ENCODE assay signal across 17 cellular contexts in the genomic region with DNA sequence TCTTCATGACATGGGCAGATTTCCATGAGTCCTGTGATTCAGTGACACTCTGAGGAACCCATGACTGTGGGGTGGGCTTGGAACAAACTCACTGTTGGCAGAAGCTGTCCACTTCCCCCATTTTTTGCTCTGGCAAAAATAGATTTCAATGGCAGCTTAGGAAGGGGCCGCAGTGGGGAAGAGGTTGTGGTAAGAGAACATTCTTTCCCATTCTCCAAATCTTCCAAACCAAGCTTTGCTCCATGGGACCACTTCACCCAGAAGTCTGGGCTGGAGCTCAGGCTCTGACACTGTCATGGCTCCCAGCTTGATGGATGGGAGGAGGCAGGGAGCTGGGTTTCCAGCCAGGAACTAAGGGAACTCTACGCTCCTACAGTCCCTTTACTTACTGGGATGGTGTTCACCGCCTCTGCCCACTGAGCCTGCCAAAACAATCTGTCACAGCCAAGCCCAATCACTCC. TPM values are rescaled to one million over a fixed set of nuclear protein-coding genes. Genes with fewer than 3 reads are reported as not detected.
DNase-seq lines count a peak whose midpoint lies in the region; ATAC-seq and TF ChIP-seq lines count a peak whose summit lies in the region.
"Had no signal": no experiment of that assay in that cellular context is flagged by ENCODE, and none has a peak within 500 bp of the region (broad histone marks: within the 10 kb centered on the region; RNA-seq: fewer than 3 reads in every experiment).

No MANE protein-coding gene starts in this region.

- H4K20me1 ChIP-seq in smooth muscle cell (ENCODE audit: low read depth): no peaks in the 10 kb centered on the region

- H3F3A ChIP-seq in smooth muscle cell (ENCODE audit: low read depth): peaks cover 18% of the 10 kb centered on the region

- peak; percentile 34 for ATAC-seq in mucosa of descending colon
- ATAC-seq: naive thymus-derived CD4-positive, alpha-beta T cell; WTC11 had no signal

- whole genome bisulfite sequencing in esophagus squamous epithelium, 2 donors: 58 to 75% methylated on average over 3 of the region's 3 CpGs
- WGBS in smooth muscle cell (ENCODE audit: low lambda C conversion rate): 99% methylated on average over 3 of the region's 3 CpGs

- peaks cover 2% of the 10 kb centered on the region; the same call in 1 of the 2 replicates for H3K27me3 Mint-ChIP-seq in HFFc6 (ENCODE audit: insufficient read depth)
- H3K27me3 Mint-ChIP-seq in activated naive CD4-positive, alpha-beta T cell treated with anti-CD3 and anti-CD28 coated beads, Interleukin-2, amount 10 ng/mL, durations not matched to agents 7 days and 5 days: peaks cover 33% of the 10 kb centered on the region

- H3K27me3 ChIP-seq in esophagus squamous epithelium (peaks cover 0 to 5% (median 0%) of the 10 kb centered on the region in 4 donors), smooth muscle cell (ENCODE audit: low read depth) (no peaks in the 10 kb centered on the region)
- H3K27me3 ChIP-seq: BE2C, upper lobe of left lung had no signal

- intact Hi-C loops in esophagus squamous epithelium (cut with DNase I): no loop called here
- intact Hi-C loops in mucosa of descending colon (cut with DNase I, micrococcal nuclease): no loop called here

- H3K36me3 ChIP-seq in esophagus squamous epithelium (no peaks in the 10 kb centered on the region), mucosa of descending colon (ENCODE audit: low read depth) (no peaks in the 10 kb centered on the region), smooth muscle cell (ENCODE audit: low read depth) (no peaks in the 10 kb centered on the region)
- H3K36me3 ChIP-seq: BE2C, upper lobe of left lung had no signal

- H3K36me3 Mint-ChIP-seq in HFFc6 (ENCODE audit: low read depth): no peaks in the 10 kb centered on the region
- no peaks in the 10 kb centered on the region for H3K36me3 Mint-ChIP-seq in activated naive CD4-positive, alpha-beta T cell treated with anti-CD3 and anti-CD28 coated beads, Interleukin-2, amount 10 ng/mL, durations not matched to agents 7 days and 5 days
- H3K36me3 Mint-ChIP-seq: activated naive CD8-positive, alpha-beta T cell treated with anti-CD3 and anti-CD28 coated beads, Interleukin-2, amount 10 ng/mL, durations not matched to agents 7 days and 5 days had no signal

- no peak for TF ChIP-seq POLR2A in esophagus squamous epithelium (IDR thresholded peaks at IDR 0.05)

- no peak for TF ChIP-seq CTCF in HFFc6 (IDR thresholded peaks at IDR 0.05)
- TF ChIP-seq CTCF in esophagus squamous epithelium (IDR thresholded peaks at IDR 0.05): no peak
- no peak for TF ChIP-seq CTCF in mucosa of descending colon (IDR thresholded peaks at IDR 0.05)
- no peak for TF ChIP-seq CTCF in smooth muscle cell (IDR thresholded peaks at IDR 0.05; ENCODE audit: borderline replicate concordance, insufficient read depth, poor library complexity, severe bottlenecking)

- H3K4me1 Mint-ChIP-seq in HFFc6 (ENCODE audit: low read depth): peaks cover 54% of the 10 kb centered on the region
- peaks cover 3% of the 10 kb centered on the region for H3K4me1 Mint-ChIP-seq in activated naive CD4-positive, alpha-beta T cell treated with anti-CD3 and anti-CD28 coated beads, Interleukin-2, amount 10 ng/mL, durations not matched to agents 7 days and 5 days

- no peaks in the 10 kb centered on the region for H3K9me3 Mint-ChIP-seq in HFFc6
- H3K9me3 Mint-ChIP-seq in activated naive CD4-positive, alpha-beta T cell treated with anti-CD3 and anti-CD28 coated beads, Interleukin-2, amount 10 ng/mL, durations not matched to agents 7 days and 5 days: peaks cover 5% of the 10 kb centered on the region
- H3K9me3 Mint-ChIP-seq: activated naive CD8-positive, alpha-beta T cell treated with anti-CD3 and anti-CD28 coated beads, Interleukin-2, amount 10 ng/mL, durations not matched to agents 7 days and 5 days had no signal

- DNase-seq in HFFc6 (no peak), esophagus squamous epithelium (lab: John Stamatoyannopoulos, UW) (no peak), mucosa of descending colon (no peak), smooth muscle cell (lab: John Stamatoyannopoulos, UW; ENCODE audit: unreplicated experiment) (no peak), H4 (ENCODE audit: low spot score) (no peak)
- DNase-seq in activated naive CD4-positive, alpha-beta T cell treated with anti-CD3 and anti-CD28 coated beads, Interleukin-2, amount 10 ng/mL, durations not matched to agents 7 days and 5 days: no peak
- no peak for DNase-seq in stimulated activated CD4-positive, alpha-beta T cell treated with anti-CD3 and anti-CD28 coated beads, Interleukin-12 subunit alpha, Interleukin-12 subunit beta, amount 100 ng/mL, for 4 hours
- DNase-seq in activated CD4-positive, alpha-beta T cell treated with anti-CD3 and anti-CD28 coated beads, Interleukin-2, amount 50 U/mL, for 1 hour: no peak
- DNase-seq: activated naive CD8-positive, alpha-beta T cell treated with anti-CD3 and anti-CD28 coated beads, Interleukin-2, amount 10 ng/mL, durations not matched to agents 7 days and 5 days; BE2C; DMS79; naive thymus-derived CD4-positive, alpha-beta T cell; NCI-H1048; stimulated activated CD4-positive, alpha-beta T cell treated with anti-CD3 and anti-CD28 coated beads, Interleukin-15, amount 100 ng/mL, for 24 hours; upper lobe of left lung had no signal

- H3K27ac Mint-ChIP-seq in HFFc6: peak overlapping the region; percentile 88
- H3K27ac Mint-ChIP-seq in activated naive CD4-positive, alpha-beta T cell treated with anti-CD3 and anti-CD28 coated beads, Interleukin-2, amount 10 ng/mL, durations not matched to agents 7 days and 5 days: no peak overlapping the region
- H3K27ac Mint-ChIP-seq: activated naive CD8-positive, alpha-beta T cell treated with anti-CD3 and anti-CD28 coated beads, Interleukin-2, amount 10 ng/mL, durations not matched to agents 7 days and 5 days; naive thymus-derived CD4-positive, alpha-beta T cell; WTC11 had no signal

- H3K4me3 ChIP-seq in esophagus squamous epithelium (no peak overlapping the region), mucosa of descending colon (no peak overlapping the region), smooth muscle cell (no peak overlapping the region)
- H3K4me3 ChIP-seq: upper lobe of left lung had no signal

- H3K4me1 ChIP-seq in esophagus squamous epithelium: peaks cover 0 to 24% (median 11%) of the 10 kb centered on the region in 3 donors
- no peaks in the 10 kb centered on the region for H3K4me1 ChIP-seq in mucosa of descending colon (ENCODE audit: low read depth)
- peaks cover 23% of the 10 kb centered on the region for H3K4me1 ChIP-seq in smooth muscle cell (ENCODE audit: low read depth)

- peak overlapping the region; percentile 27 for H3K9ac ChIP-seq in smooth muscle cell (ENCODE audit: low read depth)

- H2AFZ ChIP-seq in smooth muscle cell (ENCODE audit: low read depth): peak overlapping the region; percentile 59

- CTCF ChIA-PET in activated naive CD4-positive, alpha-beta T cell treated with anti-CD3 and anti-CD28 coated beads, Interleukin-2, amount 10 ng/mL, durations not matched to agents 7 days and 5 days (lab: Charles Lee): interaction anchor here (0.8 kb wide), 1 partner anchor 15 kb away, joined by 4 read pairs; no protein-coding TSS in a partner anchor

- H3K27ac ChIP-seq in esophagus squamous epithelium (peak overlapping the region; percentile 51 to 80 (median 66)), smooth muscle cell (ENCODE audit: low read depth) (peak overlapping the region; percentile 88)

- peak overlapping the region; percentile 57 for H3K4me2 ChIP-seq in smooth muscle cell

- no peaks in the 10 kb centered on the region for H3K79me2 ChIP-seq in smooth muscle cell (ENCODE audit: low read depth)

- H3K9me3 ChIP-seq in esophagus squamous epithelium (no peaks in the 10 kb centered on the region), mucosa of descending colon (peaks cover 5% of the 10 kb centered on the region), smooth muscle cell (replicated peaks; ENCODE audit: low read depth) (no peaks in the 10 kb centered on the region)
- H3K9me3 ChIP-seq: upper lobe of left lung had no signal

- H3K4me3 Mint-ChIP-seq in HFFc6: peak overlapping the region; percentile 47; the same call in 1 of the 2 replicates
- no peak overlapping the region for H3K4me3 Mint-ChIP-seq in activated naive CD4-positive, alpha-beta T cell treated with anti-CD3 and anti-CD28 coated beads, Interleukin-2, amount 10 ng/mL, durations not matched to agents 7 days and 5 days
- H3K4me3 Mint-ChIP-seq: activated naive CD8-positive, alpha-beta T cell treated with anti-CD3 and anti-CD28 coated beads, Interleukin-2, amount 10 ng/mL, durations not matched to agents 7 days and 5 days; naive thymus-derived CD4-positive, alpha-beta T cell; WTC11 had no signal

RNA-seq across cellular contexts. Expression of a gene that starts 24.9 kb away (rescaled TPM):
- total RNA-seq in HFFc6 (2021; fragmentation: NEBNext Ultra II Directional; extraction: Animal tissue kit (Norgen Biotek cat#: 25700)): under 1 TPM in 3 of 6 experiments, not detected in 3; 0.11 to 0.40 (median 0.33) TPM
- total RNA-seq in esophagus squamous epithelium: 10 to 100 TPM in 1 of 4 donors, 1 to 10 TPM in 3; 1.1 to 11.3 (median 6.3) TPM
- 10 to 100 TPM in 1 of 3 donors, 1 to 10 TPM in 1, under 1 TPM in 1; 0.46 to 11.0 (median 8.9) TPM for total RNA-seq in mucosa of descending colon
- not detected in 2 replicates for total RNA-seq in smooth muscle cell
- not detected in 2 replicates for polyA plus RNA-seq in smooth muscle cell
- not detected in 2 replicates for total RNA-seq in H4 (2014; rRNA removed; shearing (Covaris generic))
- total RNA-seq: activated naive CD8-positive, alpha-beta T cell treated with anti-CD3 and anti-CD28 coated beads, Interleukin-2, amount 10 ng/mL, durations not matched to agents 7 days and 5 days had no signal

RNA-seq across cellular contexts. Expression of a gene that starts 51.2 kb away (rescaled TPM):
- total RNA-seq in HFFc6 (2021; fragmentation: NEBNext Ultra II Directional; extraction: Animal tissue kit (Norgen Biotek cat#: 25700)): not detected
- total RNA-seq in esophagus squamous epithelium (not detected), mucosa of descending colon (not detected), smooth muscle cell (0.58 and 0.72 TPM in 2 replicates)
- 0.26 and 0.42 TPM in 2 replicates for polyA plus RNA-seq in smooth muscle cell
- not detected in 2 replicates for total RNA-seq in H4 (2014; rRNA removed; shearing (Covaris generic))
- total RNA-seq: activated naive CD8-positive, alpha-beta T cell treated with anti-CD3 and anti-CD28 coated beads, Interleukin-2, amount 10 ng/mL, durations not matched to agents 7 days and 5 days; dermis blood vessel endothelial cell; naive thymus-derived CD4-positive, alpha-beta T cell; WTC11 had no signal
- polyA plus RNA-seq: naive thymus-derived CD4-positive, alpha-beta T cell had no signal
